ENCODE assay signal across 10 cellular contexts in the genomic region with DNA sequence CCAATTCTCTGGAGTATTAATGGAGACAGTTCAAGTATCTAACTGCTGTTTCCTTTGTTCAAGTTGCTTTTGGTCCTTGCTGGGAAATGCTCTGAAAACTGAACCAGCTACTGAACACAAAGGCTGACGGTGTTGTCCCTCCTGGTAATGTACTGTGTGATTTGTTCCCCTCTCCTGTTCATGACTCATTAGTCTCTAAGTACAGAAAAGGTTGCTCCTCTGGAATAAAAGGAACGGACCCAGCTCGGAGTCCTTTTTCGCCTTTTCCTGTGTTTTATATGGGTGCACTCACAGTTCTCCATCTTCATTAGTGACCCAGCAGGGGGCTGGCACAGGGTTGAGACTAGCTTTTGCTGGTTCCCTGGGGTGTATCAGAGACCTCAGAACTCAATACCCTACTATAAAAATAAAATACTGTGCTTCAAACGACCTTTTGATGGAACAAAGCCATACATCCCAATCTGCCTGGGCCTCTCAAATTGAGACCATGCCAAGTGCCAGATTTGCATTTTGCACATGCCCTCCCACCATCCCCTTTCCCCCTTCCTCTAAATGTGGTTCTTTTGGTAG.
DNase-seq lines count a peak whose midpoint lies in the region; ATAC-seq, FAIRE-seq and TF ChIP-seq lines count a peak whose summit lies in the region.
"Had no signal": no experiment of that assay in that cellular context is flagged by ENCODE, and none has a peak within 500 bp of the region (broad histone marks: within the 10 kb centered on the region; RNA-seq: fewer than 3 reads in every experiment).

No MANE protein-coding gene starts in this region.

- TF ChIP-seq EP300 in A549 (IDR thresholded peaks at IDR 0.05): no peak

- intact Hi-C loops in kidney (cut with DNase I): no loop called here
- intact Hi-C loops in activated CD8-positive, alpha-beta T cell treated with anti-CD3 and anti-CD28 coated beads for 36 hours (cut with micrococcal nuclease): no loop called here

- CTCF ChIA-PET in A549 (lab: Yijun Ruan, JAX): interaction anchor here (0.9 to 1.5 kb wide), 5 partner anchors 10 to 155 kb away, joined by 3 to 7 read pairs (median 5); no protein-coding TSS in a partner anchor
- CTCF ChIA-PET in activated CD8-positive, alpha-beta T cell treated with anti-CD3 and anti-CD28 coated beads for 36 hours (lab: Charles Lee): interaction anchor here (0.7 to 1.4 kb wide), 4 partner anchors 11 to 734 kb away, joined by 3 to 5 read pairs (median 4); no protein-coding TSS in a partner anchor

- no peaks in the 10 kb centered on the region for H3K36me3 ChIP-seq in kidney (ENCODE audit: control insufficient read depth in 1 of 2, insufficient read depth in 2 of 2, low read length in 2 of 2)

- peaks cover 2% of the 10 kb centered on the region for H3K9me3 Mint-ChIP-seq in activated CD8-positive, alpha-beta T cell treated with anti-CD3 and anti-CD28 coated beads for 36 hours

- H3K36me3 Mint-ChIP-seq in activated CD8-positive, alpha-beta T cell treated with anti-CD3 and anti-CD28 coated beads for 36 hours (ENCODE audit: low read depth): peaks cover 2% of the 10 kb centered on the region

- peaks cover 19% of the 10 kb centered on the region for H3K4me1 Mint-ChIP-seq in activated CD8-positive, alpha-beta T cell treated with anti-CD3 and anti-CD28 coated beads for 36 hours (ENCODE audit: low read depth)

- H3K27me3 Mint-ChIP-seq in activated CD8-positive, alpha-beta T cell treated with anti-CD3 and anti-CD28 coated beads for 36 hours: no peaks in the 10 kb centered on the region

- TF ChIP-seq POLR2A in A549 (IDR thresholded peaks at IDR 0.05; ENCODE audit: low read length): no peak

- no peak for TF ChIP-seq CTCF in A549 (IDR thresholded peaks at IDR 0.05)
- no peak for TF ChIP-seq CTCF in kidney (IDR thresholded peaks at IDR 0.05; ENCODE audit: borderline replicate concordance, extremely low read depth, insufficient read depth)
- TF ChIP-seq CTCF in activated CD8-positive, alpha-beta T cell treated with anti-CD3 and anti-CD28 coated beads for 36 hours (IDR thresholded peaks at IDR 0.05): no peak

- POLR2A ChIA-PET in A549 (lab: Yijun Ruan, JAX): interaction anchor here (0.6 to 1.8 kb wide), 6 partner anchors 35 to 704 kb away, joined by 3 to 11 read pairs (median 4); partner anchors contain the start of gene ZFP36L1
- POLR2A ChIA-PET in activated CD8-positive, alpha-beta T cell treated with anti-CD3 and anti-CD28 coated beads for 36 hours (lab: Charles Lee): interaction anchor here (0.7 kb wide), 1 partner anchor 139 kb away, joined by 3 read pairs; no protein-coding TSS in a partner anchor

- peak overlapping the region; percentile 65 for H3K4me2 ChIP-seq in A549

- peak; percentile 95 to 97 for ATAC-seq in A549
- ATAC-seq in SK-N-SH treated with all-trans-retinoic acid at 6 μM for 48 hours: peak; percentile 76
- no peak for ATAC-seq in activated CD8-positive, alpha-beta T cell treated with anti-CD3 and anti-CD28 coated beads for 36 hours
- no peak for ATAC-seq in GM18519 (IDR thresholded peaks at IDR 0.05; ENCODE audit: low FRiP score, unreplicated experiment)
- ATAC-seq: K562 had no signal

- no peak for TF ChIP-seq RAD21 in A549 (conservative IDR thresholded peaks at IDR 0.05 in 1 of 2, IDR thresholded peaks at IDR 0.05 in 1 of 2)

- H3K27ac ChIP-seq in A549: peak overlapping the region; percentile 83
- H3K27ac ChIP-seq in kidney (ENCODE audit: low read depth in 2 of 2, low read length in 2 of 2): peak overlapping the region in 1 of 2 donors; percentile 57

- DNase-seq in A549 (ENCODE audit: low read depth in 1 of 2, low spot score in 1 of 2) (peak; percentile 67 to 88), M059J (ENCODE audit: low read depth) (peak; percentile 92), left kidney (ENCODE audit: low read depth, low spot score) (peak; percentile 89), kidney (no peak), AG08396 (ENCODE audit: low spot score) (no peak)
- no peak for DNase-seq in activated CD8-positive, alpha-beta T cell treated with anti-CD3 and anti-CD28 coated beads for 36 hours
- DNase-seq: small intestine had no signal

- H3K9me3 ChIP-seq in A549 (peaks cover 6% of the 10 kb centered on the region; the same call in 1 of the 3 replicates), kidney (ENCODE audit: control insufficient read depth in 1 of 2, low read length in 2 of 2) (no peaks in the 10 kb centered on the region)

- H3K4me3 ChIP-seq in A549 (no peak overlapping the region), kidney (ENCODE audit: low read length in 2 of 2) (peak overlapping the region in 1 of 2 donors; percentile 26)
- H3K4me3 ChIP-seq: K562 had no signal

- no peak overlapping the region for H3K9ac ChIP-seq in kidney (ENCODE audit: low read length in 2 of 2)

- no peak overlapping the region for H3K27ac Mint-ChIP-seq in activated CD8-positive, alpha-beta T cell treated with anti-CD3 and anti-CD28 coated beads for 36 hours

- H3K4me1 ChIP-seq in A549 (peaks cover 23% of the 10 kb centered on the region), kidney (ENCODE audit: control insufficient read depth in 1 of 2, insufficient read depth in 1 of 2, low read depth in 1 of 2, low read length in 2 of 2) (peaks cover 0 to 2% of the 10 kb centered on the region in 2 donors)

- FAIRE-seq in A549 (lab: Jason Lieb, UNC): peak; percentile 73
- no peak for FAIRE-seq in kidney (lab: Jason Lieb, UNC)
- FAIRE-seq: K562 had no signal

- 32% methylated on average over 5 of the region's 5 CpGs for WGBS in A549 (ENCODE audit: missing lambda C conversion rate)

- no peak overlapping the region for H3K4me3 Mint-ChIP-seq in activated CD8-positive, alpha-beta T cell treated with anti-CD3 and anti-CD28 coated beads for 36 hours

TF ChIP-seq in A549, 52 proteins besides CTCF, POLR2A, EP300 and RAD21:
- peak; percentile 97 for TF ChIP-seq RFX5 (IDR thresholded peaks at IDR 0.05)
- TF ChIP-seq FOSL2 (IDR thresholded peaks at IDR 0.05): no peak
- peak; percentile 76 for TF ChIP-seq FOSL2 (CRISPR knock-in tag; IDR thresholded peaks at IDR 0.05)
- TF ChIP-seq, protein P1, sequence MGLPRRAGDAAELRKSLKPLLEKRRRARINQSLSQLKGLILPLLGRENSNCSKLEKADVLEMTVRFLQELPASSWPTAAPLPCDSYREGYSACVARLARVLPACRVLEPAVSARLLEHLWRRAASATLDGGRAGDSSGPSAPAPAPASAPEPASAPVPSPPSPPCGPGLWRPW (IDR thresholded peaks at IDR 0.05): no peak
- TF ChIP-seq HOXA7 (CRISPR knock-in tag; IDR thresholded peaks at IDR 0.05): no peak

TF ChIP-seq in SK-N-SH treated with all-trans-retinoic acid at 6 μM for 48 hours, 23 proteins besides CTCF, POLR2A, EP300 and RAD21 (continues in another document):
- TF ChIP-seq, protein P2, sequence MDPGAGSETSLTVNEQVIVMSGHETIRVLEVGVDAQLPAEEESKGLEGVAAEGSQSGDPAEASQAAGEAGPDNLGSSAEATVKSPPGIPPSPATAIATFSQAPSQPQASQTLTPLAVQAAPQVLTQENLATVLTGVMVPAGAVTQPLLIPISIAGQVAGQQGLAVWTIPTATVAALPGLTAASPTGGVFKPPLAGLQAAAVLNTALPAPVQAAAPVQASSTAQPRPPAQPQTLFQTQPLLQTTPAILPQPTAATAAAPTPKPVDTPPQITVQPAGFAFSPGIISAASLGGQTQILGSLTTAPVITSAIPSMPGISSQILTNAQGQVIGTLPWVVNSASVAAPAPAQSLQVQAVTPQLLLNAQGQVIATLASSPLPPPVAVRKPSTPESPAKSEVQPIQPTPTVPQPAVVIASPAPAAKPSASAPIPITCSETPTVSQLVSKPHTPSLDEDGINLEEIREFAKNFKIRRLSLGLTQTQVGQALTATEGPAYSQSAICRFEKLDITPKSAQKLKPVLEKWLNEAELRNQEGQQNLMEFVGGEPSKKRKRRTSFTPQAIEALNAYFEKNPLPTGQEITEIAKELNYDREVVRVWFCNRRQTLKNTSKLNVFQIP (CRISPR knock-in tag; IDR thresholded peaks at IDR 0.05; ENCODE audit: borderline replicate concordance, low read depth): no peak
- no peak for TF ChIP-seq ZNF8 (CRISPR knock-in tag; IDR thresholded peaks at IDR 0.05)
- TF ChIP-seq ZC3H10 (CRISPR knock-in tag; IDR thresholded peaks at IDR 0.05): no peak
- no peak for TF ChIP-seq GLIS3 (CRISPR knock-in tag; IDR thresholded peaks at IDR 0.05)
- TF ChIP-seq, protein P3, sequence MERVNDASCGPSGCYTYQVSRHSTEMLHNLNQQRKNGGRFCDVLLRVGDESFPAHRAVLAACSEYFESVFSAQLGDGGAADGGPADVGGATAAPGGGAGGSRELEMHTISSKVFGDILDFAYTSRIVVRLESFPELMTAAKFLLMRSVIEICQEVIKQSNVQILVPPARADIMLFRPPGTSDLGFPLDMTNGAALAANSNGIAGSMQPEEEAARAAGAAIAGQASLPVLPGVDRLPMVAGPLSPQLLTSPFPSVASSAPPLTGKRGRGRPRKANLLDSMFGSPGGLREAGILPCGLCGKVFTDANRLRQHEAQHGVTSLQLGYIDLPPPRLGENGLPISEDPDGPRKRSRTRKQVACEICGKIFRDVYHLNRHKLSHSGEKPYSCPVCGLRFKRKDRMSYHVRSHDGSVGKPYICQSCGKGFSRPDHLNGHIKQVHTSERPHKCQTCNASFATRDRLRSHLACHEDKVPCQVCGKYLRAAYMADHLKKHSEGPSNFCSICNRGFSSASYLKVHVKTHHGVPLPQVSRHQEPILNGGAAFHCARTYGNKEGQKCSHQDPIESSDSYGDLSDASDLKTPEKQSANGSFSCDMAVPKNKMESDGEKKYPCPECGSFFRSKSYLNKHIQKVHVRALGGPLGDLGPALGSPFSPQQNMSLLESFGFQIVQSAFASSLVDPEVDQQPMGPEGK (CRISPR knock-in tag; IDR thresholded peaks at IDR 0.05; ENCODE audit: borderline replicate concordance): no peak
- no peak for TF ChIP-seq ARNTL (CRISPR knock-in tag; IDR thresholded peaks at IDR 0.05; ENCODE audit: borderline replicate concordance, low read depth)
- no peak for TF ChIP-seq PPARA (CRISPR knock-in tag; IDR thresholded peaks at IDR 0.05; ENCODE audit: borderline replicate concordance)

Comparison
In these comparisons a context has a peak if more than half of its experiments do, and no peak if none do; other contexts are left out.
1. ATAC-seq: peak in A549 (2 of 2) and SK-N-SH treated with all-trans-retinoic acid at 6 μM for 48 hours (single experiment); none in activated CD8-positive, alpha-beta T cell treated with anti-CD3 and anti-CD28 coated beads for 36 hours (single experiment) and GM18519 (single experiment).
2. DNase-seq: peak in A549 (2 of 2), M059J (single experiment) and left kidney (single experiment); none in kidney (single experiment), activated CD8-positive, alpha-beta T cell treated with anti-CD3 and anti-CD28 coated beads for 36 hours (single experiment) and AG08396 (single experiment).